Comparison of ENCODE assay signal across 1 cellular context in genomic region chr17:40309031-40309937, GRCh38.
TF ChIP-seq lines count a peak whose summit lies in the region.

Gene RARA, plus strand, starts transcription at chr17:40309180. Its CDS starts 22,039 bp downstream, at chr17:40331219.

TF ChIP-seq in K562, 482 proteins besides CTCF, POLR2A, EP300 and RAD21 (continued from another document and continues in another):
- TF ChIP-seq STAT6 (CRISPR knock-in tag; IDR thresholded peaks at IDR 0.05): no peak
- 0 out of 2 replicates have a peak, but pooled peaks have one; percentile 70 for TF ChIP-seq ELF2 (CRISPR knock-in tag; IDR thresholded peaks at IDR 0.05)
- TF ChIP-seq NKRF (IDR thresholded peaks at IDR 0.05; ENCODE audit: borderline replicate concordance): no peak
- peak in 1 of 3 experiments; percentile 9 for TF ChIP-seq YY1 (IDR thresholded peaks at IDR 0.05; ENCODE audit: borderline replicate concordance in 1 of 3, control insufficient read depth in 1 of 3, extremely low read depth in 1 of 3, insufficient read depth in 3 of 3, insufficient read length in 1 of 3, insufficient replicate concordance in 2 of 3, low read depth in 1 of 3, low read length in 2 of 3)
- TF ChIP-seq CUX1 (CRISPR knock-in tag; IDR thresholded peaks at IDR 0.05): no peak
- TF ChIP-seq TFAP4 (CRISPR knock-in tag; IDR thresholded peaks at IDR 0.05; ENCODE audit: borderline replicate concordance): 0 out of 2 replicates have a peak, but pooled peaks have one; percentile 15
- TF ChIP-seq ZNF609 (CRISPR knock-in tag; IDR thresholded peaks at IDR 0.05; ENCODE audit: borderline replicate concordance): no peak
- no peak for TF ChIP-seq ZNF175 (CRISPR knock-in tag; IDR thresholded peaks at IDR 0.05; ENCODE audit: low read depth)
- TF ChIP-seq THRB (CRISPR knock-in tag; conservative IDR thresholded peaks at IDR 0.05): no peak
- 0 out of 4 replicates have a peak, but pooled peaks of 1 of the 2 experiments have one; percentile 41 for TF ChIP-seq KDM4B (IDR thresholded peaks at IDR 0.05; ENCODE audit: borderline replicate concordance in 2 of 2, low read depth in 1 of 2)
- no peak for TF ChIP-seq ZHX1 (conservative IDR thresholded peaks at IDR 0.05; ENCODE audit: low read length)
- TF ChIP-seq ILK (tag; IDR thresholded peaks at IDR 0.05; ENCODE audit: borderline replicate concordance, low read depth): no peak
- TF ChIP-seq ZNF431 (CRISPR knock-in tag; IDR thresholded peaks at IDR 0.05): no peak
- no peak for TF ChIP-seq ZNF197 (CRISPR knock-in tag; IDR thresholded peaks at IDR 0.05; ENCODE audit: low read depth)
- no peak for TF ChIP-seq NELFE (IDR thresholded peaks at IDR 0.05; ENCODE audit: insufficient read depth, insufficient read length)
- no peak for TF ChIP-seq ZNF217 (CRISPR knock-in tag; IDR thresholded peaks at IDR 0.05)
- TF ChIP-seq ZNF133 (CRISPR knock-in tag; IDR thresholded peaks at IDR 0.05): no peak
- no peak for TF ChIP-seq U2AF1 (optimal IDR thresholded peaks at IDR 0.05; ENCODE audit: low read depth, low read length)
- no peak for TF ChIP-seq BRD4 (IDR thresholded peaks at IDR 0.05)
- TF ChIP-seq MBD1 (CRISPR knock-in tag; IDR thresholded peaks at IDR 0.05): no peak
- no peak for TF ChIP-seq TRIM25 (IDR thresholded peaks at IDR 0.05; ENCODE audit: borderline replicate concordance)
- no peak for TF ChIP-seq SNIP1 (IDR thresholded peaks at IDR 0.05; ENCODE audit: low read depth)
- TF ChIP-seq E2F3 (CRISPR knock-in tag; IDR thresholded peaks at IDR 0.05): no peak
- no peak for TF ChIP-seq BRF1 (IDR thresholded peaks at IDR 0.05; ENCODE audit: borderline replicate concordance, extremely low read depth, insufficient read length)
